1 cellular context compared by ENCODE assay signal in the genomic region with DNA sequence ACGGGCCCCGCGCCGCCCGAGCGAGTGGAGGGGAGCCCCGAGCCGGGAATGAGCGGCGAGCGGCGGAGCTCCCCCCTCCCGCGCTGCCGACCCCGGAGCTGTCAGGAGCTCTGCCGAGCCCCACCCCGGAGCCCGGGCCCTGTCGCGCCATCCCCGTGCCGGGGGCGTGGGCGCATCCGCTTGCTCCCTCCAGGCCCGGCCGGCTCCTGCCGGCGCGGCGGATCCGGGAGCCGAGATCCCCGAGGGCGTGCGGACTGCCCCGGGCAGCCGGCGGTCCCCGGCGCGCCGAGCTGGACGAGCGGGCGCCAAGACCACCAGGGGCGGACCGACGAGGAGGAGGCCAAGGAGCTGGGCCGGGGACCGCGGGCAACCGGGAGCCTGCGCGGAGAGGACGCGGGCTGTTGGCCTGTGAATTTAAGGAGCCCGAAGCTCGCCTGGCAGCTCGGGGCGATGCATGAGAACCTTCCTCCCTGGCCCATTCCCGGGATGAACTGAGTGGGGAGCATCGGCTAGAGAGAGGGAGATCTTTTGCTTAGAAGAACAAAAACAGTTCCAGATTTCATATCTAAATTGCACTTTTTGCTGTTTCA.
TF ChIP-seq lines count a peak whose summit lies in the region.

No MANE protein-coding gene starts in this region.

TF ChIP-seq in GM12878, 131 proteins besides CTCF, POLR2A, EP300 and RAD21 (continued from another document):
- TF ChIP-seq ETV6 (conservative IDR thresholded peaks at IDR 0.05 in 1 of 2, IDR thresholded peaks at IDR 0.05 in 1 of 2; ENCODE audit: borderline replicate concordance in 1 of 2, low read depth in 1 of 2) (no peak), SUPT20H (IDR thresholded peaks at IDR 0.05; ENCODE audit: borderline replicate concordance, control insufficient read depth, low read depth, low read length) (no peak), GATAD2B (conservative IDR thresholded peaks at IDR 0.05; ENCODE audit: low read depth) (no peak), TCF7 (IDR thresholded peaks at IDR 0.05; ENCODE audit: borderline replicate concordance) (no peak), RB1 (IDR thresholded peaks at IDR 0.05; ENCODE audit: borderline replicate concordance) (no peak), MXI1 (IDR thresholded peaks at IDR 0.05; ENCODE audit: low read depth, low read length) (no peak), LARP7 (IDR thresholded peaks at IDR 0.05) (no peak), BRCA1 (IDR thresholded peaks at IDR 0.05; ENCODE audit: low read depth, low read length) (no peak), ZZZ3 (IDR thresholded peaks at IDR 0.05; ENCODE audit: control insufficient read depth, insufficient read length, low read depth) (no peak), NR2F1 (conservative IDR thresholded peaks at IDR 0.05) (no peak)
- TF ChIP-seq, protein P1, sequence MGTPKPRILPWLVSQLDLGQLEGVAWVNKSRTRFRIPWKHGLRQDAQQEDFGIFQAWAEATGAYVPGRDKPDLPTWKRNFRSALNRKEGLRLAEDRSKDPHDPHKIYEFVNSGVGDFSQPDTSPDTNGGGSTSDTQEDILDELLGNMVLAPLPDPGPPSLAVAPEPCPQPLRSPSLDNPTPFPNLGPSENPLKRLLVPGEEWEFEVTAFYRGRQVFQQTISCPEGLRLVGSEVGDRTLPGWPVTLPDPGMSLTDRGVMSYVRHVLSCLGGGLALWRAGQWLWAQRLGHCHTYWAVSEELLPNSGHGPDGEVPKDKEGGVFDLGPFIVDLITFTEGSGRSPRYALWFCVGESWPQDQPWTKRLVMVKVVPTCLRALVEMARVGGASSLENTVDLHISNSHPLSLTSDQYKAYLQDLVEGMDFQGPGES (IDR thresholded peaks at IDR 0.05): no peak
- TF ChIP-seq, protein P2, sequence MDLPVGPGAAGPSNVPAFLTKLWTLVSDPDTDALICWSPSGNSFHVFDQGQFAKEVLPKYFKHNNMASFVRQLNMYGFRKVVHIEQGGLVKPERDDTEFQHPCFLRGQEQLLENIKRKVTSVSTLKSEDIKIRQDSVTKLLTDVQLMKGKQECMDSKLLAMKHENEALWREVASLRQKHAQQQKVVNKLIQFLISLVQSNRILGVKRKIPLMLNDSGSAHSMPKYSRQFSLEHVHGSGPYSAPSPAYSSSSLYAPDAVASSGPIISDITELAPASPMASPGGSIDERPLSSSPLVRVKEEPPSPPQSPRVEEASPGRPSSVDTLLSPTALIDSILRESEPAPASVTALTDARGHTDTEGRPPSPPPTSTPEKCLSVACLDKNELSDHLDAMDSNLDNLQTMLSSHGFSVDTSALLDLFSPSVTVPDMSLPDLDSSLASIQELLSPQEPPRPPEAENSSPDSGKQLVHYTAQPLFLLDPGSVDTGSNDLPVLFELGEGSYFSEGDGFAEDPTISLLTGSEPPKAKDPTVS (IDR thresholded peaks at IDR 0.05; ENCODE audit: low read depth, low read length): no peak
- TF ChIP-seq, protein P3, sequence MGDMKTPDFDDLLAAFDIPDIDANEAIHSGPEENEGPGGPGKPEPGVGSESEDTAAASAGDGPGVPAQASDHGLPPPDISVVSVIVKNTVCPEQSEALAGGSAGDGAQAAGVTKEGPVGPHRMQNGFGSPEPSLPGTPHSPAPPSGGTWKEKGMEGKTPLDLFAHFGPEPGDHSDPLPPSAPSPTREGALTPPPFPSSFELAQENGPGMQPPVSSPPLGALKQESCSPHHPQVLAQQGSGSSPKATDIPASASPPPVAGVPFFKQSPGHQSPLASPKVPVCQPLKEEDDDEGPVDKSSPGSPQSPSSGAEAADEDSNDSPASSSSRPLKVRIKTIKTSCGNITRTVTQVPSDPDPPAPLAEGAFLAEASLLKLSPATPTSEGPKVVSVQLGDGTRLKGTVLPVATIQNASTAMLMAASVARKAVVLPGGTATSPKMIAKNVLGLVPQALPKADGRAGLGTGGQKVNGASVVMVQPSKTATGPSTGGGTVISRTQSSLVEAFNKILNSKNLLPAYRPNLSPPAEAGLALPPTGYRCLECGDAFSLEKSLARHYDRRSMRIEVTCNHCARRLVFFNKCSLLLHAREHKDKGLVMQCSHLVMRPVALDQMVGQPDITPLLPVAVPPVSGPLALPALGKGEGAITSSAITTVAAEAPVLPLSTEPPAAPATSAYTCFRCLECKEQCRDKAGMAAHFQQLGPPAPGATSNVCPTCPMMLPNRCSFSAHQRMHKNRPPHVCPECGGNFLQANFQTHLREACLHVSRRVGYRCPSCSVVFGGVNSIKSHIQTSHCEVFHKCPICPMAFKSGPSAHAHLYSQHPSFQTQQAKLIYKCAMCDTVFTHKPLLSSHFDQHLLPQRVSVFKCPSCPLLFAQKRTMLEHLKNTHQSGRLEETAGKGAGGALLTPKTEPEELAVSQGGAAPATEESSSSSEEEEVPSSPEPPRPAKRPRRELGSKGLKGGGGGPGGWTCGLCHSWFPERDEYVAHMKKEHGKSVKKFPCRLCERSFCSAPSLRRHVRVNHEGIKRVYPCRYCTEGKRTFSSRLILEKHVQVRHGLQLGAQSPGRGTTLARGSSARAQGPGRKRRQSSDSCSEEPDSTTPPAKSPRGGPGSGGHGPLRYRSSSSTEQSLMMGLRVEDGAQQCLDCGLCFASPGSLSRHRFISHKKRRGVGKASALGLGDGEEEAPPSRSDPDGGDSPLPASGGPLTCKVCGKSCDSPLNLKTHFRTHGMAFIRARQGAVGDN (IDR thresholded peaks at IDR 0.05): no peak
